ENCODE assay signal across 1 cellular context in the genomic region with DNA sequence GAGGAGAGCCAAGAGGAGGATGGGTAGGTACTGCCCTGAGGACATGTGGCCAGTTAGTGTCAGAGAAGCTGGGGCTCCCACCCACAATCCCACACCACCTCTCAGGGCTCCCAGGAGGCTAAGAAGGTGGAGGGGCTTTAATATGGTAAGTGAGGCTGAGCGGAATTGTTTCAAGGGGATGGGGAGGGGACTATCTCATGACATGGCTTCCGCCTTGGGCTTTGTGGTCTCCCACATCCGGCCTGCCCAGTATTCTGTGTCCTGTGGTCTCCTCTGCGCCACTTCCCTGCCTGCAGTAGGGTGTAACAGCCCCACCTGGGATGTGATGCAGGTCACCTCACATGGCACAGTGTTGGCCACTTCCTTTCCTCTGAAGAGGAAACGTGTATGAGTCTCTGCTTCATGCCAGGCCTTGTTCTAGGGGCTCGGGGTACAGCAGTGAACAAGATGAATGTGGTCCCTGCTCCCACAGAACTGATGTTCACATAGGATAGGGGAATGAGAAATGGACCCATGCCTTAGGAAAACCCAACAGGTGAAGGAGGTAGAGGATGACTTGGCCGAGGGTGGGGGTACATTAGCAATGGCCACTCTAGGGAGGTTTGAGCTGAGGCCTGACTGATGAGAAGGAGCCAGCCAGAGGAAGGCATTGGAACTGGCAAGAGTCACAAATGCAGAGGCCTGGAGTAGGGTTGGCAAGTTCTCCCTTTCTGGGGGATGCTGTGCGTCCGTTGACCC.
TF ChIP-seq lines count a peak whose summit lies in the region.

No MANE protein-coding gene starts in this region.

TF ChIP-seq in SK-N-SH, 30 proteins besides CTCF, POLR2A, EP300 and RAD21 (continued from another document):
- TF ChIP-seq, protein P1, sequence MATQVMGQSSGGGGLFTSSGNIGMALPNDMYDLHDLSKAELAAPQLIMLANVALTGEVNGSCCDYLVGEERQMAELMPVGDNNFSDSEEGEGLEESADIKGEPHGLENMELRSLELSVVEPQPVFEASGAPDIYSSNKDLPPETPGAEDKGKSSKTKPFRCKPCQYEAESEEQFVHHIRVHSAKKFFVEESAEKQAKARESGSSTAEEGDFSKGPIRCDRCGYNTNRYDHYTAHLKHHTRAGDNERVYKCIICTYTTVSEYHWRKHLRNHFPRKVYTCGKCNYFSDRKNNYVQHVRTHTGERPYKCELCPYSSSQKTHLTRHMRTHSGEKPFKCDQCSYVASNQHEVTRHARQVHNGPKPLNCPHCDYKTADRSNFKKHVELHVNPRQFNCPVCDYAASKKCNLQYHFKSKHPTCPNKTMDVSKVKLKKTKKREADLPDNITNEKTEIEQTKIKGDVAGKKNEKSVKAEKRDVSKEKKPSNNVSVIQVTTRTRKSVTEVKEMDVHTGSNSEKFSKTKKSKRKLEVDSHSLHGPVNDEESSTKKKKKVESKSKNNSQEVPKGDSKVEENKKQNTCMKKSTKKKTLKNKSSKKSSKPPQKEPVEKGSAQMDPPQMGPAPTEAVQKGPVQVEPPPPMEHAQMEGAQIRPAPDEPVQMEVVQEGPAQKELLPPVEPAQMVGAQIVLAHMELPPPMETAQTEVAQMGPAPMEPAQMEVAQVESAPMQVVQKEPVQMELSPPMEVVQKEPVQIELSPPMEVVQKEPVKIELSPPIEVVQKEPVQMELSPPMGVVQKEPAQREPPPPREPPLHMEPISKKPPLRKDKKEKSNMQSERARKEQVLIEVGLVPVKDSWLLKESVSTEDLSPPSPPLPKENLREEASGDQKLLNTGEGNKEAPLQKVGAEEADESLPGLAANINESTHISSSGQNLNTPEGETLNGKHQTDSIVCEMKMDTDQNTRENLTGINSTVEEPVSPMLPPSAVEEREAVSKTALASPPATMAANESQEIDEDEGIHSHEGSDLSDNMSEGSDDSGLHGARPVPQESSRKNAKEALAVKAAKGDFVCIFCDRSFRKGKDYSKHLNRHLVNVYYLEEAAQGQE (IDR thresholded peaks at IDR 0.05; ENCODE audit: low read depth, low read length) = no peak
- TF ChIP-seq GABPA (IDR thresholded peaks at IDR 0.05; ENCODE audit: low read depth) (no peak), FOSL2 (IDR thresholded peaks at IDR 0.05; ENCODE audit: borderline replicate concordance, low read depth) (no peak), GATA2 (CRISPR knock-in tag; IDR thresholded peaks at IDR 0.05) (no peak), RCOR1 (IDR thresholded peaks at IDR 0.05; ENCODE audit: low read length) (no peak), RXRA (IDR thresholded peaks at IDR 0.05; ENCODE audit: borderline replicate concordance, low read depth) (no peak), POLR2AphosphoS5 (IDR thresholded peaks at IDR 0.05; ENCODE audit: low read depth, low read length) (no peak), SMC3 (IDR thresholded peaks at IDR 0.05; ENCODE audit: low read depth, low read length) (no peak), SIN3A (IDR thresholded peaks at IDR 0.05; ENCODE audit: borderline replicate concordance, low read depth, low read length) (no peak), FOXJ3 (CRISPR knock-in tag; IDR thresholded peaks at IDR 0.05) (no peak), NRF1 (IDR thresholded peaks at IDR 0.05; ENCODE audit: low read depth, low read length) (no peak), CHD2 (IDR thresholded peaks at IDR 0.05; ENCODE audit: low read length, partially characterized antibody) (no peak), ELF1 (IDR thresholded peaks at IDR 0.05) (no peak), TAF1 (IDR thresholded peaks at IDR 0.05; ENCODE audit: borderline replicate concordance, low read depth, low read length) (no peak), EZH2phosphoT487 (IDR thresholded peaks at IDR 0.05; ENCODE audit: borderline replicate concordance, low read depth) (no peak)
- TF ChIP-seq, protein P2, sequence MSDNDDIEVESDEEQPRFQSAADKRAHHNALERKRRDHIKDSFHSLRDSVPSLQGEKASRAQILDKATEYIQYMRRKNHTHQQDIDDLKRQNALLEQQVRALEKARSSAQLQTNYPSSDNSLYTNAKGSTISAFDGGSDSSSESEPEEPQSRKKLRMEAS (IDR thresholded peaks at IDR 0.05; ENCODE audit: low read depth) = no peak
- TF ChIP-seq, protein P3, sequence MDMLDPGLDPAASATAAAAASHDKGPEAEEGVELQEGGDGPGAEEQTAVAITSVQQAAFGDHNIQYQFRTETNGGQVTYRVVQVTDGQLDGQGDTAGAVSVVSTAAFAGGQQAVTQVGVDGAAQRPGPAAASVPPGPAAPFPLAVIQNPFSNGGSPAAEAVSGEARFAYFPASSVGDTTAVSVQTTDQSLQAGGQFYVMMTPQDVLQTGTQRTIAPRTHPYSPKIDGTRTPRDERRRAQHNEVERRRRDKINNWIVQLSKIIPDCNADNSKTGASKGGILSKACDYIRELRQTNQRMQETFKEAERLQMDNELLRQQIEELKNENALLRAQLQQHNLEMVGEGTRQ (IDR thresholded peaks at IDR 0.05; ENCODE audit: borderline replicate concordance, low read depth, low read length) = no peak
